ENCODE assay signal across 34 cellular contexts in the genomic region with DNA sequence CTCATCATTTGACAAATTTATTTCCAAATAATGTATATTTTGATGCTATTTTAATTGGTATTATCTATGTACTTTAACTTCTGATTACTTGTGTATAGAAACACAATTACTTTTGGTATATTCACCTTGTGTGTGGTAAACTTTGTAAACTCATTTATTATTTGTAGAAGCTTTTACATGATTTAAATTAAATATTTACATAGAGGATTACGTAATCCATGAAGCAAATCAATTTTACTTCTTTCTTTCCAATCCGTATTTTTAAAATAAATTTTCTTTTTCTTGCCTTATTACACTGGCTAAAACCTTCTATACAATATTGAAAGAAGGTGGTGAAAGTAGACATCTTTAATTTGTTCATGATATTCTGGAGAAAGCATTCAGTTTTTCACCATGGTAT.
"Had no signal": no experiment of that assay in that cellular context is flagged by ENCODE, and none has a peak within 500 bp of the region (broad histone marks: within the 10 kb centered on the region; RNA-seq: fewer than 3 reads in every experiment).

No MANE protein-coding gene starts in this region.

- H3K4me3 ChIP-seq: adrenal gland, ascending aorta, body of pancreas, breast epithelium, cardiac muscle cell had no signal

- FAIRE-seq: astrocyte, bronchial epithelial cell had no signal

- H3K36me3 ChIP-seq: adrenal gland, ascending aorta, brain microvascular endothelial cell, cardiac muscle cell had no signal

- H3K27ac ChIP-seq: adrenal gland, ascending aorta, body of pancreas, brain microvascular endothelial cell, breast epithelium, cardiac muscle cell had no signal

- H3K4me1 ChIP-seq: adrenal gland, ascending aorta, body of pancreas, breast epithelium had no signal

- H3K27me3 ChIP-seq: adrenal gland, ascending aorta, body of pancreas, brain microvascular endothelial cell, breast epithelium, cardiac muscle cell had no signal

- ATAC-seq: activated naive CD4-positive, alpha-beta T cell treated with anti-CD3 and anti-CD28 coated beads, Interleukin-2, amount 50 U/mL, for 72 hours; activated naive CD8-positive, alpha-beta T cell treated with anti-CD3 and anti-CD28 coated beads, Interleukin-2, amount 50 U/mL, for 24 hours; activated T-cell treated with anti-CD3 and anti-CD28 coated beads, Interleukin-2, amount 50 U/mL, for 4 hours; activated T-cell treated with anti-CD3 and anti-CD28 coated beads, Interleukin-2, amount 50 U/mL, for 72 hours; activated T-helper 17 cell treated with anti-CD3 and anti-CD28 coated beads, Interleukin-2, amount 50 U/mL, for 72 hours; body of pancreas had no signal

- H3K9me3 ChIP-seq: ascending aorta, body of pancreas, breast epithelium had no signal

- DNase-seq: activated effector memory CD4-positive, alpha-beta T cell treated with anti-CD3 and anti-CD28 coated beads, Interleukin-2, amount 50 U/mL, for 16 hours; activated effector memory CD4-positive, alpha-beta T cell treated with Interleukin-2 at 50 U/mL for 16 hours; activated gamma-delta T cell; activated gamma-delta T cell treated with Interleukin-2 at 50 U/mL for 16 hours; activated naive CD4-positive, alpha-beta T cell; activated naive CD4-positive, alpha-beta T cell treated with anti-CD3 and anti-CD28 coated beads for 36 hours; activated naive CD4-positive, alpha-beta T cell treated with anti-CD3 and anti-CD28 coated beads, Interleukin-2, amount 10 ng/mL, durations not matched to agents 7 days and 5 days; activated naive CD4-positive, alpha-beta T cell treated with anti-CD3 and anti-CD28 coated beads, Interleukin-2, amount 50 U/mL, for 16 hours; activated naive CD4-positive, alpha-beta T cell treated with Interleukin-2 at 50 U/mL for 16 hours; activated naive CD8-positive, alpha-beta T cell treated with anti-CD3 and anti-CD28 coated beads for 36 hours; activated naive CD8-positive, alpha-beta T cell treated with anti-CD3 and anti-CD28 coated beads, Interleukin-2, amount 10 ng/mL, durations not matched to agents 7 days and 5 days; activated naive CD8-positive, alpha-beta T cell treated with anti-CD3 and anti-CD28 coated beads, Interleukin-2, amount 50 U/mL, for 24 hours; activated T-cell treated with anti-CD3 and anti-CD28 coated beads, Interleukin-2, amount 50 U/mL, for 1 hour; activated T-cell treated with anti-CD3 and anti-CD28 coated beads, Interleukin-2, amount 50 U/mL, for 24 hours; activated T-cell treated with anti-CD3 and anti-CD28 coated beads, Interleukin-2, amount 50 U/mL, for 4 hours; activated T-cell treated with anti-CD3 and anti-CD28 coated beads, Interleukin-2, amount 50 U/mL, for 48 hours; activated T-cell treated with anti-CD3 and anti-CD28 coated beads, Interleukin-2, amount 50 U/mL, for 72 hours; adrenal gland; amniotic stem cell; amygdala; anterior cingulate cortex; aorta; body of pancreas; brain microvascular endothelial cell; caudate nucleus; central memory CD4-positive, alpha-beta T cell; cerebellar nuclear complex had no signal
